ENCODE assay signal across 8 cellular contexts in the genomic region with DNA sequence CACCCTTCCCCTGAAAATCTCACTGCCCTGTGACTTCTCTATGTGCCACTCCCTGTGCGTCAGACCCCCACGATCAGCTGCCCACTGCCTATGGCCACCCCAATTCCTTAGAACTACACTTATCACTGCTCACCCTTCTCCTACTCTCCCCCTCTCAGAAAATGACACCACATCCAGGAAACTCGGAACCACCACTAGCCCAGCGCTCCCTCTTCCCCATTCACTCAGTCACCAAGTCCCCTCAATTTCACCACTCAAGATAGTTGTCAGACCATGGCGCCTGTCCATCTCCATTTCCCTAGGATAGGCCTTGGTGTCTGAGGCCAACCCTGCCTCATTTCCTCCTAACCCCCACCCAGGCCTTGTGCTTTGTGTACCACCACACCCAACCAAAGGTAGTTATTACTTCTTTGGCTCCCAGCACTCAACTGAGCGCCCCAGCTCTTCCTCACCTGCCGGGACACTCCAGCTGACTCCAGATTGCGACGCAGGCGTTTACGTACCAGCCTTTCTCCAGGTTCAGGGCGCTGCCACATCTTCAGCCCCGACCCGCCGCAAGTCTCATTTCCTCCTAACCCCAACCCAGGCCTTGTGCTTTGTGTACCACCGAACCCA. TPM values are rescaled to one million over a fixed set of nuclear protein-coding genes. Genes with fewer than 3 reads are reported as not detected.
DNase-seq lines count a peak whose midpoint lies in the region; ATAC-seq, FAIRE-seq and TF ChIP-seq lines count a peak whose summit lies in the region.
"Not testable (repeated sequence)": the region's sequence is repeated elsewhere in the genome, so short reads cannot be mapped to it uniquely, and the experiment has no call there.

No MANE protein-coding gene starts in this region.

- peak overlapping the region; percentile 92 to 99 (median 98) for H3K4me3 Mint-ChIP-seq in CD4-positive, CD25-positive, alpha-beta regulatory T cell
- H3K4me3 Mint-ChIP-seq in stimulated activated naive CD8-positive, alpha-beta T cell treated with anti-CD3 and anti-CD28 coated beads, Interleukin-15, amount 100 ng/mL, for 72 hours = peak overlapping the region; percentile 93 to 99

- SMC1A ChIA-PET in GM12878 (lab: Charles Lee; ENCODE audit: uncharacterized antibody, unreplicated experiment) = interaction anchor here (0.9 to 1.3 kb wide), 2 partner anchors 415 to 488 kb away, joined by 3 read pairs; no protein-coding TSS in a partner anchor

- H3K36me3 Mint-ChIP-seq in CD4-positive, CD25-positive, alpha-beta regulatory T cell = peaks cover 25% of the 10 kb centered on the region

- peaks cover 15 to 38% (median 36%) of the 10 kb centered on the region in 4 donors for H3K4me1 Mint-ChIP-seq in CD4-positive, CD25-positive, alpha-beta regulatory T cell
- H3K4me1 Mint-ChIP-seq in stimulated activated naive CD8-positive, alpha-beta T cell treated with anti-CD3 and anti-CD28 coated beads, Interleukin-15, amount 100 ng/mL, for 72 hours = peaks cover 16% of the 10 kb centered on the region

- not testable (repeated sequence) for ATAC-seq in CD4-positive, CD25-positive, alpha-beta regulatory T cell (ENCODE audit: low read depth in 2 of 2); GM12878; stimulated activated naive CD8-positive, alpha-beta T cell treated with anti-CD3 and anti-CD28 coated beads, Interleukin-15, amount 100 ng/mL, for 72 hours
- ATAC-seq in GM21447 (IDR thresholded peaks at IDR 0.05; ENCODE audit: unreplicated experiment) = peak; percentile 15
- peak; percentile 25 for ATAC-seq in HG03432 (IDR thresholded peaks at IDR 0.05; ENCODE audit: unreplicated experiment)
- ATAC-seq in SK-N-SH treated with all-trans-retinoic acid at 6 μM for 48 hours = peak; percentile 3
- peak; percentile 3 for ATAC-seq in gastroesophageal sphincter

- H3K4me2 ChIP-seq in GM12878 (ENCODE audit: control insufficient read depth, insufficient read depth) = peak overlapping the region; percentile 45

- peak overlapping the region; percentile 90 to 99 (median 97) for H3K27ac Mint-ChIP-seq in CD4-positive, CD25-positive, alpha-beta regulatory T cell
- peak overlapping the region; percentile 27 to 99 for H3K27ac Mint-ChIP-seq in stimulated activated naive CD8-positive, alpha-beta T cell treated with anti-CD3 and anti-CD28 coated beads, Interleukin-15, amount 100 ng/mL, for 72 hours

- peaks cover 15% of the 10 kb centered on the region for H3K4me1 ChIP-seq in CD4-positive, CD25-positive, alpha-beta regulatory T cell (ENCODE audit: control insufficient read depth, insufficient read depth, low read length, poor library complexity, severe bottlenecking)
- H3K4me1 ChIP-seq in GM12878 (ENCODE audit: control insufficient read depth, insufficient read depth, low read length) = not testable (repeated sequence)
- H3K4me1 ChIP-seq in gastroesophageal sphincter = peaks cover 0 to 48% (median 15%) of the 10 kb centered on the region in 3 donors
- H3K4me1 ChIP-seq in mucosa of stomach (ENCODE audit: control insufficient read depth, insufficient read depth, low read length) = peaks cover 34% of the 10 kb centered on the region

- peak; percentile 75 for FAIRE-seq in GM12878 (lab: Jason Lieb, UNC)

- not testable (repeated sequence) for TF ChIP-seq EP300 in GM12878 (IDR thresholded peaks at IDR 0.05; ENCODE audit: borderline replicate concordance in 1 of 2, control insufficient read depth in 1 of 2, low read depth in 2 of 2, low read length in 2 of 2); gastroesophageal sphincter (IDR thresholded peaks at IDR 0.05)

- 2% methylated on average over 16 of the region's 16 CpGs for WGBS in GM12878 (ENCODE audit: insufficient coverage, insufficient replicate concordance, low lambda C conversion rate, missing lambda C conversion rate)
- 8 to 15% methylated on average over 7 to 16 of the region's 16 CpGs for WGBS in gastroesophageal sphincter (ENCODE audit: low coverage in 1 of 2), 2 donors

- in situ Hi-C loops in GM12878 (cut with MboI) = not testable (repeated sequence)

- DNase-seq in CD4-positive, CD25-positive, alpha-beta regulatory T cell; GM12878 (ENCODE audit: low read depth, low spot score); stimulated activated naive CD8-positive, alpha-beta T cell treated with anti-CD3 and anti-CD28 coated beads, Interleukin-15, amount 100 ng/mL, for 72 hours: not testable (repeated sequence)

- intact Hi-C loops in GM12878 (cut with micrococcal nuclease; ENCODE audit: unreplicated experiment) = loop anchor here (5.0 kb wide), 1 partner anchor 354 kb away; a partner anchor contains a TSS

- not testable (repeated sequence) for H3K27me3 Mint-ChIP-seq in CD4-positive, CD25-positive, alpha-beta regulatory T cell; stimulated activated naive CD8-positive, alpha-beta T cell treated with anti-CD3 and anti-CD28 coated beads, Interleukin-15, amount 100 ng/mL, for 72 hours

- TSS peak; percentile 70 for BruUV-seq in GM12878 (replicated peaks; lab: Mats Ljungman, UMichigan)

- H2AFZ ChIP-seq in GM12878 (ENCODE audit: control insufficient read depth, low read depth, low read length) = peak overlapping the region; percentile 64

- TF ChIP-seq RAD21 in GM12878 (IDR thresholded peaks at IDR 0.05; ENCODE audit: insufficient read depth, low read depth, low read length) = not testable (repeated sequence)

- not testable (repeated sequence) for H3K27me3 ChIP-seq in CD4-positive, CD25-positive, alpha-beta regulatory T cell (ENCODE audit: control insufficient read depth, insufficient read depth, low read length); GM12878 (replicated peaks in 1 of 2; ENCODE audit: control insufficient read depth in 2 of 2, insufficient read depth in 2 of 2, low read length in 1 of 2); gastroesophageal sphincter; mucosa of stomach (ENCODE audit: control insufficient read depth, insufficient read depth, low read length)

- H4K20me1 ChIP-seq in GM12878 (ENCODE audit: control insufficient read depth, insufficient read depth) = not testable (repeated sequence)

- H3K79me2 ChIP-seq in GM12878 (ENCODE audit: control insufficient read depth, insufficient read depth, low read length) = not testable (repeated sequence)

- peak overlapping the region; percentile 75 for H3K4me3 ChIP-seq in CD4-positive, CD25-positive, alpha-beta regulatory T cell (ENCODE audit: low read depth, low read length)
- H3K4me3 ChIP-seq in GM12878 = peak overlapping the region; percentile 90
- peak overlapping the region; percentile 60 to 84 for H3K4me3 ChIP-seq in gastroesophageal sphincter
- H3K4me3 ChIP-seq in mucosa of stomach (ENCODE audit: low read length) = peak overlapping the region; percentile 94

- POLR2A ChIA-PET in GM12878 (lab: Charles Lee) = interaction anchor here (0.6 to 1.9 kb wide), 4 partner anchors 9 to 55 kb away, joined by 3 to 7 read pairs (median 4); no protein-coding TSS in a partner anchor

- CTCF ChIA-PET in GM12878 (lab: Yijun Ruan, JAX) = interaction anchor here (0.6 to 1.5 kb wide), 4 partner anchors 10 to 415 kb away, joined by 3 read pairs; no protein-coding TSS in a partner anchor

- not testable (repeated sequence) for H3K9me3 Mint-ChIP-seq in CD4-positive, CD25-positive, alpha-beta regulatory T cell; stimulated activated naive CD8-positive, alpha-beta T cell treated with anti-CD3 and anti-CD28 coated beads, Interleukin-15, amount 100 ng/mL, for 72 hours

- H3K9ac ChIP-seq in GM12878 (ENCODE audit: control insufficient read depth, insufficient read depth, low read length) (peak overlapping the region; percentile 57), mucosa of stomach (ENCODE audit: low read length) (peak overlapping the region; percentile 93)

- TF ChIP-seq CTCF in GM12878 (IDR thresholded peaks at IDR 0.05 in 2 of 3, conservative IDR thresholded peaks at IDR 0.05 in 1 of 3; ENCODE audit: control insufficient read depth in 2 of 3, extremely low read depth in 1 of 3, insufficient read depth in 1 of 3, low read depth in 3 of 3, low read length in 3 of 3); gastroesophageal sphincter (IDR thresholded peaks at IDR 0.05): not testable (repeated sequence)

- RAD21 ChIA-PET in GM12878 (lab: Charles Lee; ENCODE audit: unreplicated experiment) = interaction anchor here (1.4 kb wide), 1 partner anchor 119 kb away, joined by 3 read pairs; no protein-coding TSS in a partner anchor

- H3K9me3 ChIP-seq in CD4-positive, CD25-positive, alpha-beta regulatory T cell (ENCODE audit: control insufficient read depth in 2 of 2, low read length in 2 of 2); GM12878 (replicated peaks; ENCODE audit: control insufficient read depth, insufficient read depth, low read length); gastroesophageal sphincter; mucosa of stomach (ENCODE audit: control insufficient read depth, low read length): not testable (repeated sequence)

- TF ChIP-seq POLR2A in GM12878 (IDR thresholded peaks at IDR 0.05; ENCODE audit: low read depth, low read length); gastroesophageal sphincter (IDR thresholded peaks at IDR 0.05): not testable (repeated sequence)

- not testable (repeated sequence) for H3K27ac ChIP-seq in CD4-positive, CD25-positive, alpha-beta regulatory T cell (ENCODE audit: insufficient read depth, low read length, poor library complexity, severe bottlenecking)
- H3K27ac ChIP-seq in GM12878 (ENCODE audit: control insufficient read depth, insufficient read depth) = peak overlapping the region; percentile 29
- H3K27ac ChIP-seq in gastroesophageal sphincter = peak overlapping the region; percentile 48 to 97 (median 90)

- H3K36me3 ChIP-seq in CD4-positive, CD25-positive, alpha-beta regulatory T cell (ENCODE audit: control insufficient read depth, insufficient read depth, low read length); GM12878 (ENCODE audit: control insufficient read depth in 2 of 2, insufficient read depth in 2 of 2, low read length in 1 of 2); mucosa of stomach (ENCODE audit: control insufficient read depth, insufficient read depth, low read length): not testable (repeated sequence)
- H3K36me3 ChIP-seq in gastroesophageal sphincter = peaks cover 0 to 35% of the 10 kb centered on the region in 2 donors

RNA-seq across cellular contexts. Expression of a gene that starts 0.6 kb away (rescaled TPM):
- total RNA-seq in CD4-positive, CD25-positive, alpha-beta regulatory T cell = 8.6 TPM
- 1 to 10 TPM; 3.6 to 5.4 (median 4.9) TPM for polyA plus RNA-seq in CD4-positive, CD25-positive, alpha-beta regulatory T cell
- total RNA-seq in GM12878 (2013; cell fraction: nucleolus; rRNA removed) = 12.3 and 13.2 TPM in 2 replicates
- 10.1 TPM in 2 replicates for total RNA-seq in GM12878 (2014; rRNA removed)
- total RNA-seq in GM12878 (2014; rRNA removed; fragmentation: Illumina TruSeq; extraction: Trizol) = 10.3 and 10.7 TPM in 2 replicates
- total RNA-seq in GM12878 (2021) = 13.7 and 16.1 TPM in 2 replicates
- polyA plus RNA-seq in GM12878 (2011; ENCODE audit: low read depth) = 7.0 TPM
- polyA plus RNA-seq in GM12878 (2011; rRNA removed) = 8.5 and 8.7 TPM in 2 replicates
- polyA plus RNA-seq in GM12878 (2011; cell fraction: cytosol; rRNA removed) = 7.3 and 7.6 TPM in 2 replicates
- polyA plus RNA-seq in GM12878 (2011; cell fraction: nucleus; rRNA removed) = 9.2 and 10.0 TPM in 2 replicates
- 9.0 and 10.5 TPM in 2 replicates for polyA plus RNA-seq in GM12878 (2012)
- 13.0 and 15.8 TPM in 2 replicates for polyA plus RNA-seq in GM12878 (2014; fragmentation: Illumina TruSeq; extraction: Trizol)
- 1 to 10 TPM; 1.4 to 3.2 TPM for polyA plus RNA-seq in GM12878 (2014; fragmentation: Nextera tagmentation; extraction: Ambion mirVana)
- polyA plus RNA-seq in GM12878 (2014; rRNA removed) = 16.6 TPM in 2 replicates
- polyA plus RNA-seq in GM12878 (2016; fragmentation: Nextera tagmentation; extraction: Ambion mirVana) = 10 to 100 TPM in 1 of 2 experiments, 1 to 10 TPM in 1; 9.7 to 15.3 TPM
- 6.1 and 8.7 TPM in 2 replicates for polyA minus RNA-seq in GM12878 (2011; rRNA and poly(A)+ RNA removed)
- polyA minus RNA-seq in GM12878 (2011; cell fraction: cytosol; rRNA and poly(A)+ RNA removed) = 2.9 and 4.6 TPM in 2 replicates
- 9.4 and 11.3 TPM in 2 replicates for polyA minus RNA-seq in GM12878 (2011; cell fraction: nucleus; rRNA and poly(A)+ RNA removed)
- 10 to 100 TPM; 28.8 to 56.5 (median 37.4) TPM for total RNA-seq in gastroesophageal sphincter
